ENCODE assay signal across 1 cellular context in the genomic region with DNA sequence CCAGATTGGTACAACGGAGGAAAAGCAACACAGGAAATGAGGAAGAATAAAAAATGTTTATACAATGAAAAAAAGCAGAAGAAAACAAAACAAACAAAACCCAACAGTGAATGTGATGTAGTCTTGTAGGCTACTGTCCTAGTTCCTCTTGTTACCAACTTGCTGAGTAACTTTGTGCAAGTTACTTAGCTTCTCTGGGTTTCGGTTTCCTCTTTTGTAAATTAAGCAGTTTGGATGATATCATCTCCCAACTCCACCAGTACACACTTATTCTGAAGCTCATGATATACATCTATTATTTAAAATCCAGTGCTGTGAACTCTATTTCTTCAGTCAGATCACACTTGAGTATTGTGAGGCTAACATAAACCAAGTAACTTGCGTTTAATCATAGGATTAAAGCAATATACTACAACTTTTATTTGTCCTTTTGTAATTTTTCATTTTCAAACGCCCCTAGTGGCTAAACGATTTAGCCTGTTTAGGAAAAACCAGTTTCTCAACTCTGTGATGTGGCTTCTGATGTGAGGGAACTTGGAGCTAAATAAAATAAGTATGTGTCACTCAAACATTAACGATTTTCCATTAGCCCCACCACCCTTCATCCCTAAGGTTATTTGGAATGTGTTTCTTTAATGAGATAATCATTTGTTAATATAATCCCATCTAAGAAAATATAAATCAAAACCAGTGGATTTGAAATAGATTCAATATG.
TF ChIP-seq lines count a peak whose summit lies in the region.

No MANE protein-coding gene starts in this region.

TF ChIP-seq in K562, 482 proteins besides CTCF, POLR2A, EP300 and RAD21 (continued from another document and continues in another):
- TF ChIP-seq, protein P1, sequence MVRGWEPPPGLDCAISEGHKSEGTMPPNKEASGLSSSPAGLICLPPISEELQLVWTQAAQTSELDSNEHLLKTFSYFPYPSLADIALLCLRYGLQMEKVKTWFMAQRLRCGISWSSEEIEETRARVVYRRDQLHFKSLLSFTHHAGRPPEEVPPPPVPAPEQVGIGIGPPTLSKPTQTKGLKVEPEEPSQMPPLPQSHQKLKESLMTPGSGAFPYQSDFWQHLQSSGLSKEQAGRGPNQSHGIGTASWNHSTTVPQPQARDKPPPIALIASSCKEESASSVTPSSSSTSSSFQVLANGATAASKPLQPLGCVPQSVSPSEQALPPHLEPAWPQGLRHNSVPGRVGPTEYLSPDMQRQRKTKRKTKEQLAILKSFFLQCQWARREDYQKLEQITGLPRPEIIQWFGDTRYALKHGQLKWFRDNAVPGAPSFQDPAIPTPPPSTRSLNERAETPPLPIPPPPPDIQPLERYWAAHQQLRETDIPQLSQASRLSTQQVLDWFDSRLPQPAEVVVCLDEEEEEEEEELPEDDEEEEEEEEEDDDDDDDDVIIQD (CRISPR knock-in tag; IDR thresholded peaks at IDR 0.05): no peak
- TF ChIP-seq POLR2AphosphoS5 (IDR thresholded peaks at IDR 0.05; ENCODE audit: control insufficient read depth, insufficient read depth, low read depth, low read length) (no peak), POLR2G (IDR thresholded peaks at IDR 0.05; ENCODE audit: low read depth, low read length) (no peak), RBM14 (IDR thresholded peaks at IDR 0.05; ENCODE audit: borderline replicate concordance, insufficient read depth, low read depth, low read length) (no peak), SNRNP70 (optimal IDR thresholded peaks at IDR 0.05; ENCODE audit: low read depth, low read length) (no peak), ZNF217 (CRISPR knock-in tag; IDR thresholded peaks at IDR 0.05) (no peak), YBX1 (IDR thresholded peaks at IDR 0.05) (no peak), ZNF41 (CRISPR knock-in tag; conservative IDR thresholded peaks at IDR 0.05) (no peak), FIP1L1 (IDR thresholded peaks at IDR 0.05; ENCODE audit: low read depth, low read length, poor library complexity, severe bottlenecking) (no peak), MECOM (CRISPR knock-in tag; IDR thresholded peaks at IDR 0.05) (0 out of 2 replicates have a peak, but pooled peaks have one; percentile 22), SETDB1 (IDR thresholded peaks at IDR 0.05; ENCODE audit: low read length) (no peak), GTF2A2 (tag; IDR thresholded peaks at IDR 0.05) (no peak), KAT7 (CRISPR knock-in tag; IDR thresholded peaks at IDR 0.05; ENCODE audit: borderline replicate concordance) (no peak), BRCA1 (IDR thresholded peaks at IDR 0.05) (no peak), BRCA1 (CRISPR knock-in tag; IDR thresholded peaks at IDR 0.05) (no peak), HMG20B (CRISPR knock-in tag; IDR thresholded peaks at IDR 0.05) (no peak), HIVEP1 (CRISPR knock-in tag; IDR thresholded peaks at IDR 0.05) (no peak), ZNF311 (CRISPR knock-in tag; IDR thresholded peaks at IDR 0.05) (no peak), L3MBTL2 (IDR thresholded peaks at IDR 0.05) (no peak), ZNF12 (CRISPR knock-in tag; IDR thresholded peaks at IDR 0.05) (no peak), ZNF134 (CRISPR knock-in tag; conservative IDR thresholded peaks at IDR 0.05) (no peak), FOXP1 (CRISPR knock-in tag; IDR thresholded peaks at IDR 0.05) (no peak), ASH1L (IDR thresholded peaks at IDR 0.05; ENCODE audit: borderline replicate concordance, low read depth, partially characterized antibody) (no peak), ZBTB26 (CRISPR knock-in tag; IDR thresholded peaks at IDR 0.05) (no peak), TSC22D4 (tag; IDR thresholded peaks at IDR 0.05) (no peak), ZNF586 (CRISPR knock-in tag; conservative IDR thresholded peaks at IDR 0.05) (no peak), CEBPZ (IDR thresholded peaks at IDR 0.05; ENCODE audit: borderline replicate concordance, low read depth, low read length) (no peak), TAF1 (IDR thresholded peaks at IDR 0.05; ENCODE audit: control insufficient read depth, extremely low read depth, insufficient read depth, low read length, severe bottlenecking) (no peak), ZSCAN29 (IDR thresholded peaks at IDR 0.05) (no peak), NBN (IDR thresholded peaks at IDR 0.05; ENCODE audit: low read depth) (no peak), CBX8 (IDR thresholded peaks at IDR 0.05; ENCODE audit: borderline replicate concordance, extremely low read depth, low read depth, low read length, poor library complexity, severe bottlenecking) (no peak), ZNF324 (CRISPR knock-in tag; IDR thresholded peaks at IDR 0.05) (no peak), FOXK1 (CRISPR knock-in tag; IDR thresholded peaks at IDR 0.05; ENCODE audit: borderline replicate concordance) (no peak), SMAD4 (CRISPR knock-in tag; conservative IDR thresholded peaks at IDR 0.05) (no peak), ZNF79 (CRISPR knock-in tag; IDR thresholded peaks at IDR 0.05; ENCODE audit: low read depth) (no peak), HDAC1 (IDR thresholded peaks at IDR 0.05) (no peak), RAD51 (IDR thresholded peaks at IDR 0.05; ENCODE audit: borderline replicate concordance, low read depth) (0 out of 2 replicates have a peak, but pooled peaks have one; percentile 6), KDM1A (IDR thresholded peaks at IDR 0.05) (peak in 1 of 2 experiments; percentile 3; a peak in 1 of 4 replicates), SOX6 (IDR thresholded peaks at IDR 0.05) (0 out of 2 replicates have a peak, but pooled peaks have one; percentile 25), IRF2 (CRISPR knock-in tag; IDR thresholded peaks at IDR 0.05) (no peak), ZNF354B (CRISPR knock-in tag; IDR thresholded peaks at IDR 0.05) (no peak), SMAD1 (IDR thresholded peaks at IDR 0.05; ENCODE audit: low read depth, low read length, partially characterized antibody) (no peak), KDM4B (IDR thresholded peaks at IDR 0.05; ENCODE audit: borderline replicate concordance in 2 of 2, low read depth in 1 of 2) (no peak)
- TF ChIP-seq, protein P2, sequence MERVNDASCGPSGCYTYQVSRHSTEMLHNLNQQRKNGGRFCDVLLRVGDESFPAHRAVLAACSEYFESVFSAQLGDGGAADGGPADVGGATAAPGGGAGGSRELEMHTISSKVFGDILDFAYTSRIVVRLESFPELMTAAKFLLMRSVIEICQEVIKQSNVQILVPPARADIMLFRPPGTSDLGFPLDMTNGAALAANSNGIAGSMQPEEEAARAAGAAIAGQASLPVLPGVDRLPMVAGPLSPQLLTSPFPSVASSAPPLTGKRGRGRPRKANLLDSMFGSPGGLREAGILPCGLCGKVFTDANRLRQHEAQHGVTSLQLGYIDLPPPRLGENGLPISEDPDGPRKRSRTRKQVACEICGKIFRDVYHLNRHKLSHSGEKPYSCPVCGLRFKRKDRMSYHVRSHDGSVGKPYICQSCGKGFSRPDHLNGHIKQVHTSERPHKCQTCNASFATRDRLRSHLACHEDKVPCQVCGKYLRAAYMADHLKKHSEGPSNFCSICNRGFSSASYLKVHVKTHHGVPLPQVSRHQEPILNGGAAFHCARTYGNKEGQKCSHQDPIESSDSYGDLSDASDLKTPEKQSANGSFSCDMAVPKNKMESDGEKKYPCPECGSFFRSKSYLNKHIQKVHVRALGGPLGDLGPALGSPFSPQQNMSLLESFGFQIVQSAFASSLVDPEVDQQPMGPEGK (CRISPR knock-in tag; IDR thresholded peaks at IDR 0.05; ENCODE audit: borderline replicate concordance): no peak
- TF ChIP-seq, protein P3, sequence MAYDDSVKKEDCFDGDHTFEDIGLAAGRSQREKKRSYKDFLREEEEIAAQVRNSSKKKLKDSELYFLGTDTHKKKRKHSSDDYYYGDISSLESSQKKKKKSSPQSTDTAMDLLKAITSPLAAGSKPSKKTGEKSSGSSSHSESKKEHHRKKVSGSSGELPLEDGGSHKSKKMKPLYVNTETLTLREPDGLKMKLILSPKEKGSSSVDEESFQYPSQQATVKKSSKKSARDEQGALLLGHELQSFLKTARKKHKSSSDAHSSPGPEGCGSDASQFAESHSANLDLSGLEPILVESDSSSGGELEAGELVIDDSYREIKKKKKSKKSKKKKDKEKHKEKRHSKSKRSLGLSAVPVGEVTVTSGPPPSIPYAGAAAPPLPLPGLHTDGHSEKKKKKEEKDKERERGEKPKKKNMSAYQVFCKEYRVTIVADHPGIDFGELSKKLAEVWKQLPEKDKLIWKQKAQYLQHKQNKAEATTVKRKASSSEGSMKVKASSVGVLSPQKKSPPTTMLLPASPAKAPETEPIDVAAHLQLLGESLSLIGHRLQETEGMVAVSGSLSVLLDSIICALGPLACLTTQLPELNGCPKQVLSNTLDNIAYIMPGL (CRISPR knock-in tag; IDR thresholded peaks at IDR 0.05): no peak
